2 cellular contexts compared by ENCODE assay signal in genomic region chr11:46351148-46351547, GRCh38.
TF ChIP-seq lines count a peak whose summit lies in the region.

No MANE protein-coding gene starts in this region.

TF ChIP-seq in HEK293, 187 proteins besides CTCF, POLR2A, EP300 and RAD21:
- TF ChIP-seq ZNF335 (tag by site-specific recombination; conservative IDR thresholded peaks at IDR 0.05), result peak; percentile 39; the same call in 1 of the 2 replicates
- TF ChIP-seq ZNF658 (tag by site-specific recombination; IDR thresholded peaks at IDR 0.05), result no peak
- TF ChIP-seq ZNF660 (tag by site-specific recombination; IDR thresholded peaks at IDR 0.05), result no peak

TF ChIP-seq in K562, 482 proteins besides CTCF, POLR2A, EP300 and RAD21:
- TF ChIP-seq TEAD1 (CRISPR knock-in tag; IDR thresholded peaks at IDR 0.05) (no peak), SMARCA5 (IDR thresholded peaks at IDR 0.05) (no peak), ZKSCAN8 (CRISPR knock-in tag; IDR thresholded peaks at IDR 0.05) (no peak), DNMT1 (IDR thresholded peaks at IDR 0.05) (no peak), ZNF77 (CRISPR knock-in tag; IDR thresholded peaks at IDR 0.05) (no peak), CREB1 (IDR thresholded peaks at IDR 0.05) (no peak), CREB1 (CRISPR knock-in tag; IDR thresholded peaks at IDR 0.05) (no peak), ZSCAN32 (CRISPR knock-in tag; IDR thresholded peaks at IDR 0.05) (no peak), PATZ1 (CRISPR knock-in tag; IDR thresholded peaks at IDR 0.05; ENCODE audit: borderline replicate concordance) (no peak)
TF ChIP-seq in K562: peak in this region for 0.
